In genomic region chr19:6022570-6023049, GRCh38 we compare ENCODE assay signal across 2 cellular contexts.
A peak's percentile ranks its signal among the peaks of the same experiment; 100 is the strongest.
TF ChIP-seq lines count a peak whose summit lies in the region.

No MANE protein-coding gene starts in this region.

TF ChIP-seq in HCT116, 20 proteins besides CTCF, POLR2A, EP300 and RAD21:
- no peak for TF ChIP-seq EGR1 (IDR thresholded peaks at IDR 0.05; ENCODE audit: low read depth)
- TF ChIP-seq ZNF274 (IDR thresholded peaks at IDR 0.05; ENCODE audit: low read depth, low read length) = no peak
- no peak for TF ChIP-seq JUND (IDR thresholded peaks at IDR 0.05)
- TF ChIP-seq TCF7L2 (IDR thresholded peaks at IDR 0.05; ENCODE audit: borderline replicate concordance, extremely low read depth, insufficient read depth, insufficient read length) = no peak
- TF ChIP-seq EZH2 (IDR thresholded peaks at IDR 0.05) = no peak

TF ChIP-seq in GM12878, 131 proteins besides CTCF, POLR2A, EP300 and RAD21:
- no peak for TF ChIP-seq MTA2 (IDR thresholded peaks at IDR 0.05; ENCODE audit: low read depth)
- peak; percentile 1 for TF ChIP-seq RELA (IDR thresholded peaks at IDR 0.05; ENCODE audit: borderline replicate concordance, partially characterized antibody)
